In the genomic region with DNA sequence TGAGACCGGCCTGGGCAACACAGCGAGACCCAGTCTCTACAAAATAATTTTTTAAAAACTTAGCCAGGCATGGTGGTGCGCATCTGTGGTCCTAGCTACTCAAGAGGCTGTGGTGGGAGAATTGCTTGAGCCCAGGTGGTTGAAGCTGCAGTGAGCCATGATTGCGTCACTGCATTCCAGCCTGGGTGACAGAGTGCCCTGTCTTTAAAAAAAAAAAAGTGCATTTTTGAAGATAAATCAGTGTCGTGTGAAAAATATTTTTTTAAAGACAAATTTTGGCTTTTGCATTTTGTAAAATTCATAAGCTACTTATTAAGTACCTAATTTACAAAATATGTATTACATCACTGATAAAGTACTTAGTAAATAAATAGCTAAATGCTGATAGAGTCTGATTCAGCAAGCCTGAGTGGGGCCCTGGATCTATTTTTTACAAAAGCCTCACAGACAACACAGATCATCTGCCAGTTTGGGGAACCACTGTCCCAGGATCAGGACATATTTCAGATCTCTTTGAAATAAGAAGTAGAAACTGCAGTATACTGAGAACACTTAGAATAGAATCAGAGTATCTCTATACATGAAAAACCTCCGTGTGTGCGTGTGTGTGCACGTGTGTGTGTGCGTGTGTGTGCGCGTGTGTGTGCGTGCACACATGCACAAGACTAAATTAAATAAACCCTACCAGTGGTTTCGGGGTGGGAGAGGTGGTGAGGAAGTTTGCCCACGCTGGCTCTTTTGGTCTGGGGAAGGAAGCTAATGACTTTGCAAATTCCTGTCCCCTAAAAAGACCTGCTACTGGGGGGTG, we compare ENCODE assay signal across 9 cellular contexts.
DNase-seq lines count a peak whose midpoint lies in the region; ATAC-seq, FAIRE-seq and TF ChIP-seq lines count a peak whose summit lies in the region.
"Had no signal": no experiment of that assay in that cellular context is flagged by ENCODE, and none has a peak within 500 bp of the region (broad histone marks: within the 10 kb centered on the region; RNA-seq: fewer than 3 reads in every experiment).

No MANE protein-coding gene starts in this region.

- H3K4me1 ChIP-seq in HUES48 (ENCODE audit: control insufficient read depth, insufficient read depth, low read length) (peaks cover 48% of the 10 kb centered on the region), HepG2 (ENCODE audit: insufficient read depth, low read length) (peaks cover 51% of the 10 kb centered on the region)

- in situ Hi-C loops in HepG2 (cut with HindIII; ENCODE audit: extremely low pct_ligation_motif_present, low pct_unique_long_range_greater_than_20kb), result no loop called here

- H3K4me3 Mint-ChIP-seq in CD4-positive, alpha-beta T cell, result peak overlapping the region; percentile 49
- H3K4me3 Mint-ChIP-seq in activated T-helper 17 cell treated with anti-CD3 and anti-CD28 coated beads, Interleukin-2, amount 50 U/mL, for 72 hours, result peak overlapping the region; percentile 63

- no peak for TF ChIP-seq RAD21 in HepG2 (CRISPR knock-in tag; IDR thresholded peaks at IDR 0.05)

- H4K20me1 ChIP-seq in HepG2 (ENCODE audit: insufficient read depth, low read length), result no peaks in the 10 kb centered on the region

- H3K9ac ChIP-seq in HUES48 (ENCODE audit: low read depth, low read length) (peak overlapping the region; percentile 4; the same call in 1 of the 2 replicates), HepG2 (ENCODE audit: insufficient read depth, low read depth, low read length) (no peak overlapping the region)

- H3K9me3 Mint-ChIP-seq in CD4-positive, alpha-beta T cell, result no peaks in the 10 kb centered on the region
- H3K9me3 Mint-ChIP-seq in activated T-helper 17 cell treated with anti-CD3 and anti-CD28 coated beads, Interleukin-2, amount 50 U/mL, for 72 hours, result no peaks in the 10 kb centered on the region

- H3K27ac Mint-ChIP-seq in CD4-positive, alpha-beta T cell, result peak overlapping the region; percentile 86
- no peak overlapping the region for H3K27ac Mint-ChIP-seq in activated T-helper 17 cell treated with anti-CD3 and anti-CD28 coated beads, Interleukin-2, amount 50 U/mL, for 72 hours

- peaks cover 95% of the 10 kb centered on the region for H3K4me1 Mint-ChIP-seq in CD4-positive, alpha-beta T cell (ENCODE audit: low read depth)
- H3K4me1 Mint-ChIP-seq in activated T-helper 17 cell treated with anti-CD3 and anti-CD28 coated beads, Interleukin-2, amount 50 U/mL, for 72 hours, result peaks cover 72% of the 10 kb centered on the region

- no peak overlapping the region for H3K27ac ChIP-seq in CD4-positive, alpha-beta T cell (ENCODE audit: low read depth, low read length)
- peak overlapping the region; percentile 32 for H3K27ac ChIP-seq in HUES48 (ENCODE audit: low read depth, low read length)
- no peak overlapping the region for H3K27ac ChIP-seq in HepG2 (ENCODE audit: extremely low read length, insufficient read depth, low read length)

- H3K36me3 Mint-ChIP-seq in CD4-positive, alpha-beta T cell (ENCODE audit: low read depth), result peaks cover 45% of the 10 kb centered on the region
- H3K36me3 Mint-ChIP-seq in activated T-helper 17 cell treated with anti-CD3 and anti-CD28 coated beads, Interleukin-2, amount 50 U/mL, for 72 hours (ENCODE audit: low read depth), result peaks cover 33% of the 10 kb centered on the region

- no peak for TF ChIP-seq CTCF in CD4-positive, alpha-beta T cell (IDR thresholded peaks at IDR 0.05)
- no peak for TF ChIP-seq CTCF in HepG2 (CRISPR knock-in tag; IDR thresholded peaks at IDR 0.05)

- no peak for TF ChIP-seq POLR2A in HepG2 (IDR thresholded peaks at IDR 0.05; ENCODE audit: insufficient read depth in 1 of 2, low read depth in 2 of 2, low read length in 2 of 2)

- no peak overlapping the region for H2AFZ ChIP-seq in HepG2 (ENCODE audit: low read length)

- H3K27me3 ChIP-seq in CD4-positive, alpha-beta T cell (ENCODE audit: control insufficient read depth, insufficient read depth, low read length), result no peaks in the 10 kb centered on the region
- H3K27me3 ChIP-seq in HUES48 (ENCODE audit: control insufficient read depth, insufficient read depth, low read length), result no peaks in the 10 kb centered on the region
- no peaks in the 10 kb centered on the region for H3K27me3 ChIP-seq in HepG2 (ENCODE audit: control insufficient read depth in 1 of 2, insufficient read depth in 2 of 2, low read length in 2 of 2)
- H3K27me3 ChIP-seq: Peyer's patch had no signal

- H3K4me3 ChIP-seq in HUES48 (ENCODE audit: low read depth, low read length) (no peak overlapping the region), HepG2 (replicated peaks in 1 of 3; ENCODE audit: insufficient read depth in 1 of 3, low read depth in 2 of 3, low read length in 3 of 3) (no peak overlapping the region)
- H3K4me3 ChIP-seq: Peyer's patch had no signal

- no peak for TF ChIP-seq EP300 in HepG2 (IDR thresholded peaks at IDR 0.05; ENCODE audit: low read depth in 2 of 2, low read length in 2 of 2)
- no peak for TF ChIP-seq EP300 in HepG2 (CRISPR knock-in tag; IDR thresholded peaks at IDR 0.05; ENCODE audit: borderline replicate concordance)

- WGBS in HepG2 (ENCODE audit: low lambda C conversion rate), result 82% methylated on average over 14 of the region's 14 CpGs

- FAIRE-seq in HepG2 (lab: Jason Lieb, UNC), result peak; percentile 12

- H3K27me3 Mint-ChIP-seq in CD4-positive, alpha-beta T cell, result no peaks in the 10 kb centered on the region
- no peaks in the 10 kb centered on the region for H3K27me3 Mint-ChIP-seq in activated T-helper 17 cell treated with anti-CD3 and anti-CD28 coated beads, Interleukin-2, amount 50 U/mL, for 72 hours

- intact Hi-C loops in CD4-positive, alpha-beta T cell (cut with DNase I, micrococcal nuclease), result loop anchor here in 1 of 2 experiments (5.0 kb wide), 1 partner anchor 35 kb away; no protein-coding TSS in a partner anchor
- intact Hi-C loops in HepG2 (cut with micrococcal nuclease; ENCODE audit: unreplicated experiment), result no loop called here

- BruUV-seq in HepG2 (replicated peaks; lab: Mats Ljungman, UMichigan), result no TSS peak

- no peaks in the 10 kb centered on the region for H3K9me3 ChIP-seq in CD4-positive, alpha-beta T cell (ENCODE audit: control insufficient read depth, low read length)
- H3K9me3 ChIP-seq in HUES48 (ENCODE audit: control insufficient read depth, insufficient read depth, low read length) (no peaks in the 10 kb centered on the region), HepG2 (ENCODE audit: low read length) (no peaks in the 10 kb centered on the region)
- H3K9me3 ChIP-seq: Peyer's patch had no signal

- no peak overlapping the region for H3K4me2 ChIP-seq in HepG2 (ENCODE audit: low read depth, low read length)

- H3K36me3 ChIP-seq in HUES48 (ENCODE audit: control insufficient read depth, insufficient read depth, low read length) (no peaks in the 10 kb centered on the region), HepG2 (replicated peaks in 1 of 2; ENCODE audit: control insufficient read depth in 1 of 2, insufficient read depth in 2 of 2, low read length in 2 of 2) (no peaks in the 10 kb centered on the region)
- H3K36me3 ChIP-seq: Peyer's patch had no signal

- POLR2A ChIA-PET in CD4-positive, alpha-beta T cell (lab: Charles Lee), result interaction anchor here (0.6 to 1.8 kb wide), 5 partner anchors 9 to 235 kb away, joined by 3 to 6 read pairs (median 4); no protein-coding TSS in a partner anchor
- POLR2A ChIA-PET in HepG2 (lab: Yijun Ruan, JAX), result interaction anchor here (1.4 kb wide), 1 partner anchor 105 kb away, joined by 3 read pairs; no protein-coding TSS in a partner anchor

- DNase-seq in CD4-positive, alpha-beta T cell, result no peak
- peak; percentile 60 for DNase-seq in HepG2 (ENCODE audit: low spot score)
- no peak for DNase-seq in DMS53 (lab: John Stamatoyannopoulos, UW)
- DNase-seq in Ammon's horn (ENCODE audit: low spot score), result no peak
- DNase-seq in NCI-H1436 treated with DMSO at 0.1 percent for 48 hours (lab: John Stamatoyannopoulos, UW), result no peak
- DNase-seq: Peyer's patch had no signal

- peak; percentile 7 for ATAC-seq in CD4-positive, alpha-beta T cell (ENCODE audit: poor library complexity)
- ATAC-seq in activated T-helper 17 cell treated with anti-CD3 and anti-CD28 coated beads, Interleukin-2, amount 50 U/mL, for 72 hours (replicated peaks), result no peak
- peak; percentile 61 for ATAC-seq in HepG2
- no peak for ATAC-seq in HG03135 (IDR thresholded peaks at IDR 0.05; ENCODE audit: unreplicated experiment)

- H3K79me2 ChIP-seq in HepG2 (ENCODE audit: insufficient read depth, low read length), result no peaks in the 10 kb centered on the region

- CTCF ChIA-PET in CD4-positive, alpha-beta T cell (lab: Charles Lee), result interaction anchor here (0.6 to 6.1 kb wide), 8 partner anchors 11 to 185 kb away, joined by 3 to 39 read pairs (median 3); partner anchors contain the start of gene AAK1
- CTCF ChIA-PET in HepG2 (lab: Yijun Ruan, JAX; ENCODE audit: low intra/inter-chr PET ratio, low total read pairs), result no interaction called here

TF ChIP-seq in HepG2, 621 proteins besides CTCF, POLR2A, EP300 and RAD21 (continues in another document):
- TF ChIP-seq ZNF770 (CRISPR knock-in tag; IDR thresholded peaks at IDR 0.05) (no peak), ZFP36L2 (CRISPR knock-in tag; IDR thresholded peaks at IDR 0.05) (no peak)

Comparison
In these comparisons a context has a peak if more than half of its experiments do, and no peak if none do; other contexts are left out.
1. ATAC-seq: peak in CD4-positive, alpha-beta T cell (single experiment) and HepG2 (single experiment); none in activated T-helper 17 cell treated with anti-CD3 and anti-CD28 coated beads, Interleukin-2, amount 50 U/mL, for 72 hours (single experiment) and HG03135 (single experiment).